Comparison of ENCODE assay signal across 22 cellular contexts in the genomic region with DNA sequence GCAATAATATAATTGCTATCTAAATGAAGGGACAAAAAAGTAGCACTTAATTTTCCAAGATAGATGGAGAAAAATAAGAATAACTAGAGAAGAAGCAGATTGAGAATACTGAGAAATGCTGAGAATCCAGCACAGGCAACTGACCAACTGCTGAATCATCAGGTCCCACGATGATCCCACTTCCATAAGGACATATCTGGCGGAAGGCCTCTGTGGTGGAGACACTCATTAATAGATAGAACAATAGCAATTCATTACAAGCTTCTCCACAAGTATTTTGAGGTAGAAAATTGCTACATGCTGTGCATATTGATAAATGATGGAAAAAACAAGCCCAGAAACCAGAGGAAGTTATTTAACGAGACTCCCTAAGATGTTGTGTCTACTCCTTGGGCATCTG.
DNase-seq lines count a peak whose midpoint lies in the region; ATAC-seq and TF ChIP-seq lines count a peak whose summit lies in the region.
"Had no signal": no experiment of that assay in that cellular context is flagged by ENCODE, and none has a peak within 500 bp of the region (broad histone marks: within the 10 kb centered on the region; RNA-seq: fewer than 3 reads in every experiment).

No MANE protein-coding gene starts in this region.

- peaks cover 76% of the 10 kb centered on the region for H3K4me1 Mint-ChIP-seq in chondrocyte (ENCODE audit: low read depth)
- H3K4me1 Mint-ChIP-seq: activated CD4-positive, alpha-beta T cell treated with anti-CD3 and anti-CD28 coated beads, Interleukin-2, amount 10 ng/mL, durations not matched to agents 24 days and 14 days; CD8-positive, alpha-beta memory T cell; naive B cell had no signal

- no peaks in the 10 kb centered on the region for H3K27me3 Mint-ChIP-seq in chondrocyte (ENCODE audit: low read depth)
- H3K27me3 Mint-ChIP-seq: CD8-positive, alpha-beta memory T cell; naive B cell had no signal

- no peak overlapping the region for H3K4me3 Mint-ChIP-seq in chondrocyte (ENCODE audit: unreplicated experiment)
- H3K4me3 Mint-ChIP-seq: activated CD4-positive, alpha-beta T cell treated with anti-CD3 and anti-CD28 coated beads, Interleukin-2, amount 10 ng/mL, durations not matched to agents 24 days and 14 days; activated T-cell treated with anti-CD3 and anti-CD28 coated beads, Interleukin-2, amount 50 U/mL, for 4 hours; CD8-positive, alpha-beta memory T cell; H9; naive B cell had no signal

- TF ChIP-seq CTCF in chondrocyte (IDR thresholded peaks at IDR 0.05), result no peak

- peak; percentile 78 for DNase-seq in A172 (ENCODE audit: low spot score)
- peak; percentile 42 for DNase-seq in HT1080 (ENCODE audit: low read depth)
- DNase-seq in chondrocyte (ENCODE audit: low spot score), result no peak
- peak; percentile 43 for DNase-seq in kidney tubule cell (ENCODE audit: low spot score)
- no peak for DNase-seq in HuH-7 (ENCODE audit: low spot score)
- DNase-seq in NCI-H2081 treated with DMSO at 0.1 percent for 48 hours (lab: John Stamatoyannopoulos, UW), result no peak
- no peak for DNase-seq in NCI-H1694 treated with DMSO at 0.1 percent for 48 hours (lab: John Stamatoyannopoulos, UW)
- DNase-seq: 8988T; activated CD4-positive, alpha-beta T cell treated with anti-CD3 and anti-CD28 coated beads, Interleukin-2, amount 10 ng/mL, durations not matched to agents 24 days and 14 days; activated gamma-delta T cell treated with Interleukin-2 at 50 U/mL for 16 hours; activated T-cell treated with anti-CD3 and anti-CD28 coated beads, Interleukin-2, amount 50 U/mL, for 4 hours; CD8-positive, alpha-beta memory T cell; cortex of kidney; GF-D8; H9; left ventricle myocardium inferior; naive B cell; Right ventricle myocardium superior; stimulated activated naive CD8-positive, alpha-beta T cell treated with anti-CD3 and anti-CD28 coated beads, Interleukin-15, Interleukin-2, amounts not matched to agents 100 U/mL and 50 U/mL, for 24 hours had no signal

- no peak for ATAC-seq in GM18907 (IDR thresholded peaks at IDR 0.05; ENCODE audit: unreplicated experiment)
- ATAC-seq: activated T-cell treated with anti-CD3 and anti-CD28 coated beads, Interleukin-2, amount 50 U/mL, for 4 hours; esophagus mucosa; gastroesophageal sphincter; stimulated activated naive CD8-positive, alpha-beta T cell treated with anti-CD3 and anti-CD28 coated beads, Interleukin-15, Interleukin-2, amounts not matched to agents 100 U/mL and 50 U/mL, for 24 hours had no signal

- no peaks in the 10 kb centered on the region for H3K9me3 Mint-ChIP-seq in chondrocyte (ENCODE audit: low read depth)
- H3K9me3 Mint-ChIP-seq: activated CD4-positive, alpha-beta T cell treated with anti-CD3 and anti-CD28 coated beads, Interleukin-2, amount 10 ng/mL, durations not matched to agents 24 days and 14 days; activated T-cell treated with anti-CD3 and anti-CD28 coated beads, Interleukin-2, amount 50 U/mL, for 4 hours; CD8-positive, alpha-beta memory T cell; H9; naive B cell had no signal

- H3K27ac Mint-ChIP-seq in chondrocyte (ENCODE audit: unreplicated experiment), result peak overlapping the region; percentile 15
- H3K27ac Mint-ChIP-seq: activated CD4-positive, alpha-beta T cell treated with anti-CD3 and anti-CD28 coated beads, Interleukin-2, amount 10 ng/mL, durations not matched to agents 24 days and 14 days; CD8-positive, alpha-beta memory T cell; naive B cell had no signal

- H3K36me3 Mint-ChIP-seq in chondrocyte (ENCODE audit: low read depth), result peaks cover 83% of the 10 kb centered on the region
- H3K36me3 Mint-ChIP-seq: CD8-positive, alpha-beta memory T cell; naive B cell had no signal

Comparison
In these comparisons a context has a peak if more than half of its experiments do, and no peak if none do; other contexts are left out.
1. DNase-seq: peak in A172 (single experiment), HT1080 (single experiment) and kidney tubule cell (single experiment); none in chondrocyte (single experiment), HuH-7 (single experiment), NCI-H2081 treated with DMSO at 0.1 percent for 48 hours (single experiment) and NCI-H1694 treated with DMSO at 0.1 percent for 48 hours (single experiment).